ENCODE assay signal across 8 cellular contexts in the genomic region with DNA sequence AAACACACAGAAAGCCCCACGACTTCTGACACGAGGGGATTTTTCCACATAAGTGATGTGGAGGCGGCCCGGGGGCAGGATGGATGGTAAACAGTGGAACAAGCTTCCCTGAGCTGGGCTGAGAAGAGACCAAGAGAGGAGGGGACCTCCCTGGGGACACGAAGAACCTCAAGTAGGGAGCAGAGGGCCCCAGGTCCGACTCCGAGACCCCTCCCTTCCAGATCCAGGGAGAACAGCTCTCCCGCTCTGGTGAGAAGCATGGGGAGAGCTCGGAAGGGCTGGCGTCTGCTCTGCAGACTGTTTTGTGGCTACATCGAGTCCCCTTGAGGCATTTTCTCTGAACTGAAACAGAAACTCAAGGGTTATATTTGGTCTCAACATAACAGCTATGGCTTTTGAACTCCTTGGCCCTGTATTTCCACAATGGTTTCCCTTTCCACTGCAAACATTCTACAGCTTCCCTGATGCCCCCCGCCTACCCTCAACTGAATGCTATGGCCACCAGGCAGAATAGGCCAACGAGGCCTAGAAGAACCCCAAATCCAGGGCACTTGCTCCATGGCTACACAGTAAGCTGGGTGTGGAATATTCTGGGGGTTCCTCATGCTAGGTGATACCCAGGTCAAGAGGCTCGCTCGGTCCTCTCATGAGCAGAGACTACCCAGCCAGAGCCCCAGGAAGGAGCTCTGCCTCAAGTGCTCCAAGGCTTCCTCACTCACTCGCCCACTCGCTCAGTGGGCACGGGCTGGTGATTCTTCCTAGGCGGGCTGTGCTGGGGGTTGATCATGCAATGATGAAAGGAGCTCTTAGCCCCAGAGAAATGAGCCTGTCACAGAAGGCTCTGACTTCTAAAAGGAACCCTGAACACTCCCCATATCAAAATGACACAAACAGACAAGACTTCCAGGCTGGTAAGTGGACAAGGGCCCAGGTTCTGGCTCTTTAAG. TPM values are rescaled to one million over a fixed set of nuclear protein-coding genes. Genes with fewer than 3 reads are reported as not detected.
DNase-seq lines count a peak whose midpoint lies in the region; ATAC-seq and TF ChIP-seq lines count a peak whose summit lies in the region.

No MANE protein-coding gene starts in this region.

- H3K36me3 Mint-ChIP-seq in T-helper 17 cell (ENCODE audit: low read depth) = peaks cover 7% of the 10 kb centered on the region

- peak overlapping the region; percentile 5 for H3K9ac ChIP-seq in mesenchymal stem cell (ENCODE audit: low read length)

- POLR2A ChIA-PET in HEK293 (lab: Yijun Ruan, JAX) = no interaction called here

- no peak overlapping the region for H4K91ac ChIP-seq in mesenchymal stem cell (ENCODE audit: low read length)

- 94% methylated on average over 15 of the region's 19 CpGs for WGBS in mesenchymal stem cell

- H3K4ac ChIP-seq in mesenchymal stem cell (ENCODE audit: low read depth in 1 of 2, low read length in 2 of 2) = no peak overlapping the region

- no peaks in the 10 kb centered on the region for H3K27me3 ChIP-seq in mesenchymal stem cell (ENCODE audit: control insufficient read depth in 1 of 2, insufficient read depth in 1 of 2, low read length in 2 of 2)

- H2BK120ac ChIP-seq in mesenchymal stem cell (ENCODE audit: low read depth, low read length) = no peak overlapping the region

- no peak overlapping the region for H2BK15ac ChIP-seq in mesenchymal stem cell (ENCODE audit: low read depth, poor library complexity, severe bottlenecking)

- H3K23ac ChIP-seq in mesenchymal stem cell (ENCODE audit: low read length in 2 of 2) = no peak overlapping the region

- H3K4me3 Mint-ChIP-seq in T-helper 17 cell = peak overlapping the region; percentile 83

- no peaks in the 10 kb centered on the region for H3K9me3 ChIP-seq in HEK293 (ENCODE audit: control insufficient read depth, insufficient read depth, low read depth, low read length)
- no peaks in the 10 kb centered on the region for H3K9me3 ChIP-seq in T-helper 17 cell (ENCODE audit: control insufficient read depth, low read length, poor library complexity, severe bottlenecking)
- no peaks in the 10 kb centered on the region for H3K9me3 ChIP-seq in mesenchymal stem cell (ENCODE audit: control insufficient read depth, low read length)

- H3K36me3 ChIP-seq in HEK293 (ENCODE audit: control insufficient read depth in 2 of 2, insufficient read depth in 1 of 2, low read length in 2 of 2) (peaks cover 0 to 51% of the 10 kb centered on the region in 2 experiments; a peak in 1 of 3 replicates), mesenchymal stem cell (ENCODE audit: control insufficient read depth in 1 of 2, insufficient read depth in 2 of 2, low read depth in 1 of 2, low read length in 2 of 2) (peaks cover 27 to 42% of the 10 kb centered on the region in 2 experiments)

- no peak overlapping the region for H2BK5ac ChIP-seq in mesenchymal stem cell (ENCODE audit: low read depth, low read length, poor library complexity, severe bottlenecking)

- no peaks in the 10 kb centered on the region for H3K27me3 Mint-ChIP-seq in T-helper 17 cell

- intact Hi-C loops in sciatic nerve (cut with DNase I) = no loop called here

- ATAC-seq in GM18867 (IDR thresholded peaks at IDR 0.05; ENCODE audit: unreplicated experiment) (peak; percentile 82), T-helper 17 cell (peak; percentile 65), sciatic nerve (no peak), omental fat pad (ENCODE audit: low FRiP score) (no peak)

- no peak overlapping the region for H2BK12ac ChIP-seq in mesenchymal stem cell (ENCODE audit: low read length in 2 of 2)

- TF ChIP-seq CTCF in HEK293 (tag by site-specific recombination; IDR thresholded peaks at IDR 0.05) = no peak
- no peak for TF ChIP-seq CTCF in omental fat pad (IDR thresholded peaks at IDR 0.05)

- H3K27ac ChIP-seq in HEK293 (ENCODE audit: extremely low read depth, low read depth, low read length) = no peak overlapping the region
- H3K27ac ChIP-seq in mesenchymal stem cell (ENCODE audit: low read length, poor library complexity, severe bottlenecking) = no peak overlapping the region

- no peak overlapping the region for H3K14ac ChIP-seq in mesenchymal stem cell (ENCODE audit: low read length in 2 of 2)

- H3K4me3 ChIP-seq in HEK293 (ENCODE audit: low read depth, low read length) (no peak overlapping the region), mesenchymal stem cell (ENCODE audit: insufficient read depth in 1 of 2, low read depth in 1 of 2, low read length in 2 of 2) (no peak overlapping the region)

- DNase-seq in T-helper 17 cell (no peak), mesenchymal stem cell (no peak), mucosa of gallbladder (ENCODE audit: low spot score) (no peak), sciatic nerve (ENCODE audit: low spot score) (no peak), islet precursor cell (no peak), omental fat pad (ENCODE audit: low spot score) (no peak)

- H2AFZ ChIP-seq in mesenchymal stem cell (ENCODE audit: low read depth, low read length) = no peak overlapping the region

- H3K4me1 Mint-ChIP-seq in T-helper 17 cell = peaks cover 70% of the 10 kb centered on the region

- peak overlapping the region; percentile 100 for H3K27ac Mint-ChIP-seq in T-helper 17 cell

- no peak overlapping the region for H2AK5ac ChIP-seq in mesenchymal stem cell (ENCODE audit: low read length, severe bottlenecking)

- H4K8ac ChIP-seq in mesenchymal stem cell (ENCODE audit: low read length) = no peak overlapping the region

- CTCF ChIA-PET in HEK293 (lab: Yijun Ruan, JAX) = interaction anchor here (0.9 to 1.1 kb wide), 2 partner anchors 8 to 22 kb away, joined by 3 read pairs; no protein-coding TSS in a partner anchor

- no peaks in the 10 kb centered on the region for H3K4me1 ChIP-seq in HEK293 (ENCODE audit: control insufficient read depth, insufficient read depth, low read length)
- peaks cover 22% of the 10 kb centered on the region for H3K4me1 ChIP-seq in mesenchymal stem cell (ENCODE audit: control insufficient read depth, insufficient read depth, low read depth, low read length)

- no peak overlapping the region for H3K18ac ChIP-seq in mesenchymal stem cell (ENCODE audit: low read depth in 1 of 2, low read length in 2 of 2)

- peaks cover 39% of the 10 kb centered on the region for H3K79me1 ChIP-seq in mesenchymal stem cell (replicated peaks; ENCODE audit: low read length, poor library complexity, severe bottlenecking)

- no peak overlapping the region for H3K4me2 ChIP-seq in mesenchymal stem cell (ENCODE audit: low read length, poor library complexity, severe bottlenecking)

TF ChIP-seq in HEK293, 187 proteins besides CTCF, POLR2A, EP300 and RAD21:
- TF ChIP-seq ZFHX2 (tag by site-specific recombination; conservative IDR thresholded peaks at IDR 0.05) = peak; percentile 54
- 0 out of 2 replicates have a peak, but pooled peaks have one; percentile 40 for TF ChIP-seq EGR2 (tag by site-specific recombination; IDR thresholded peaks at IDR 0.05; ENCODE audit: low read depth)
- no peak for TF ChIP-seq ZNF391 (tag by site-specific recombination; IDR thresholded peaks at IDR 0.05; ENCODE audit: borderline replicate concordance, low read depth)
TF ChIP-seq in HEK293: peak in this region for 2.

RNA-seq across cellular contexts. Expression of a gene that starts 47.5 kb away (rescaled TPM):
- 10 to 100 TPM; 68.5 to 69.2 TPM for total RNA-seq in T-helper 17 cell
- polyA plus RNA-seq in mesenchymal stem cell (2013, experiment 1 of 2) = 8.0 TPM
- 7.7 TPM for polyA plus RNA-seq in mesenchymal stem cell (2013, experiment 2 of 2)
- 27.1 TPM for total RNA-seq in mucosa of gallbladder
- 48.0 TPM for total RNA-seq in sciatic nerve
- 10 to 100 TPM; 21.9 to 42.6 (median 32.2) TPM for total RNA-seq in omental fat pad

Comparison
In these comparisons a context has a peak if more than half of its experiments do, and no peak if none do; other contexts are left out.
1. ATAC-seq: peak in GM18867 (single experiment) and T-helper 17 cell (single experiment); none in sciatic nerve (single experiment) and omental fat pad (single experiment).